Comparison of ENCODE assay signal across 2 cellular contexts in the genomic region with DNA sequence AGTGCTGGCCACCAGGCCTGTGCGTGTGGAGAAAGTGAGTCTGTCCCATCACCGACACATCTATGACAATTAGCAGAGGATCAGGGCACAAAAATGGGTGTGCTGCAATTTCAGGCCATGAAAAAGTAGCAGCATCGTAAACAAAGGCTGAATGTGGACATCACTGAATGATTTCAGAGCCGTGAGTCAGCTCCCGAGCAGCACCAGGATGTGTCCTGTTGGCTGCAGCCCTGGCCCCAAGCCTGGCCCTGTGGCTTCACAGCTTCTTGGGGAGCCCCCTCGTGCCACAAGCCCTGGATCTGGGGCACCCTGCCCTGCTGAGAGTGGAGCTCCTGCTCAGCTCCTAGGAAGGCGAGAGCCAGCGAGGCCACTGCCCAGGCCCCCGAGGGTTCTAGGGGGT. TPM values are rescaled to one million over a fixed set of nuclear protein-coding genes. Genes with fewer than 3 reads are reported as not detected.
"Had no signal": no experiment of that assay in that cellular context is flagged by ENCODE, and none has a peak within 500 bp of the region (broad histone marks: within the 10 kb centered on the region; RNA-seq: fewer than 3 reads in every experiment).

No MANE protein-coding gene starts in this region.

RNA-seq across cellular contexts. Expression of gene DGCR6, which starts 9.4 kb away (rescaled TPM):
- polyA plus RNA-seq: HepG2 had no signal

RNA-seq across cellular contexts. Expression of gene PRODH, which starts 20.5 kb away (rescaled TPM):
- polyA plus RNA-seq: IgD-negative memory B cell had no signal
